Comparison of ENCODE assay signal across 17 cellular contexts in the genomic region with DNA sequence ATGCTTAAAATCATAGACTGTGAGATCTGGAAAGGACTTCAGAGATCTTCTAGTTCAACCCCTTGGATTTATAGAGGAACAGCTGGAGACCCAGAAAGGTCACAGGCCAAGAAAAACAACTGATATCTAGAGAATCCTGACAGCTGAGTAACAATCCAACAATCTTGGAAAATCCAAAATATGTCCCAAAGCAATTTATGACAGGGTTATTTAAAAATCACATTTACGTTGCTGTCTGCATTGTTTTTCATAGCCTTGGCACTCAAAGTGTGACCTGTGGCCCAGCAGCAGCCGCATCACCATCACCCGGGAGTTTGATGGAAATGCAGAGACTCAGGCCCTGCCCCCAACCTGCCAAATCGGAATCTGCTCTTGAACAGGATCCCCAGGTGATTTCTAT.
DNase-seq lines count a peak whose midpoint lies in the region; ATAC-seq and TF ChIP-seq lines count a peak whose summit lies in the region.
"Had no signal": no experiment of that assay in that cellular context is flagged by ENCODE, and none has a peak within 500 bp of the region (broad histone marks: within the 10 kb centered on the region; RNA-seq: fewer than 3 reads in every experiment).

No MANE protein-coding gene starts in this region.

- no peaks in the 10 kb centered on the region for H3K36me3 ChIP-seq in esophagus muscularis mucosa
- H3K36me3 ChIP-seq: esophagus squamous epithelium had no signal

- peak overlapping the region; percentile 4 to 46 (median 36) for H3K27ac ChIP-seq in esophagus muscularis mucosa (replicated peaks in 1 of 4)
- H3K27ac ChIP-seq: parathyroid adenoma had no signal

- no peak for TF ChIP-seq CTCF in esophagus muscularis mucosa (IDR thresholded peaks at IDR 0.05)

- H3K36me3 Mint-ChIP-seq in activated naive CD4-positive, alpha-beta T cell treated with anti-CD3 and anti-CD28 coated beads, Interleukin-2, amount 50 U/mL, for 72 hours = no peaks in the 10 kb centered on the region
- H3K36me3 Mint-ChIP-seq: activated CD4-positive, alpha-beta memory T cell treated with anti-CD3 and anti-CD28 coated beads for 36 hours had no signal

- H3K27ac Mint-ChIP-seq in activated naive CD4-positive, alpha-beta T cell treated with anti-CD3 and anti-CD28 coated beads, Interleukin-2, amount 50 U/mL, for 72 hours = no peak overlapping the region
- H3K27ac Mint-ChIP-seq: activated CD4-positive, alpha-beta memory T cell treated with anti-CD3 and anti-CD28 coated beads for 36 hours; B cell had no signal

- H3K9me3 ChIP-seq in esophagus muscularis mucosa = no peaks in the 10 kb centered on the region
- H3K9me3 ChIP-seq: esophagus squamous epithelium had no signal

- peaks cover 0 to 3% of the 10 kb centered on the region in 2 donors for H3K9me3 Mint-ChIP-seq in activated naive CD4-positive, alpha-beta T cell treated with anti-CD3 and anti-CD28 coated beads, Interleukin-2, amount 50 U/mL, for 72 hours
- H3K9me3 Mint-ChIP-seq: activated CD4-positive, alpha-beta memory T cell treated with anti-CD3 and anti-CD28 coated beads for 36 hours had no signal

- no peak for TF ChIP-seq EP300 in esophagus muscularis mucosa (IDR thresholded peaks at IDR 0.05)

- WGBS in esophagus muscularis mucosa = 75% methylated on average over 3 of the region's 4 CpGs

- intact Hi-C loops in esophagus muscularis mucosa (cut with DNase I) = no loop called here

- H3K27me3 ChIP-seq in esophagus muscularis mucosa = no peaks in the 10 kb centered on the region

- TF ChIP-seq POLR2A in esophagus muscularis mucosa (IDR thresholded peaks at IDR 0.05; ENCODE audit: low read depth) = no peak

- no peak overlapping the region for H3K4me3 ChIP-seq in esophagus muscularis mucosa
- H3K4me3 ChIP-seq: esophagus squamous epithelium had no signal

- ATAC-seq in activated naive CD4-positive, alpha-beta T cell treated with anti-CD3 and anti-CD28 coated beads, Interleukin-2, amount 50 U/mL, for 72 hours = no peak

- peak; percentile 84 for DNase-seq in EL
- no peak for DNase-seq in esophagus muscularis mucosa (ENCODE audit: extremely low spot score)
- DNase-seq in myocyte (ENCODE audit: low read depth) = peak; percentile 65
- no peak for DNase-seq in NCI-H524 treated with DMSO at 0.1 percent for 48 hours (lab: John Stamatoyannopoulos, UW)
- DNase-seq in GM19238 (ENCODE audit: insufficient read length, low spot score) = no peak
- no peak for DNase-seq in activated naive CD4-positive, alpha-beta T cell treated with anti-CD3 and anti-CD28 coated beads, Interleukin-2, amount 50 U/mL, for 72 hours (ENCODE audit: low spot score in 2 of 2)
- DNase-seq in NCI-H1694 (lab: John Stamatoyannopoulos, UW) = no peak
- DNase-seq: activated CD4-positive, alpha-beta memory T cell treated with anti-CD3 and anti-CD28 coated beads for 36 hours; esophagus squamous epithelium; GOT3; KBM-7; midbrain; NCI-H146; NCI-H69 had no signal

- H3K4me1 ChIP-seq in esophagus muscularis mucosa = peaks cover 24 to 57% (median 42%) of the 10 kb centered on the region in 4 donors

TF ChIP-seq in PFSK-1, 5 proteins besides CTCF, POLR2A, EP300 and RAD21:
- TF ChIP-seq SIN3A (IDR thresholded peaks at IDR 0.05; ENCODE audit: borderline replicate concordance, insufficient read depth, low read length) (0 out of 2 replicates have a peak, but pooled peaks have one; percentile 38), POLR2AphosphoS5 (IDR thresholded peaks at IDR 0.05; ENCODE audit: low read depth, low read length) (no peak)

Comparison
In these comparisons a context has a peak if more than half of its experiments do, and no peak if none do; other contexts are left out.
1. DNase-seq: peak in EL (single experiment) and myocyte (single experiment); none in esophagus muscularis mucosa (single experiment), NCI-H524 treated with DMSO at 0.1 percent for 48 hours (single experiment), GM19238 (single experiment), activated naive CD4-positive, alpha-beta T cell treated with anti-CD3 and anti-CD28 coated beads, Interleukin-2, amount 50 U/mL, for 72 hours (0 of 2) and NCI-H1694 (single experiment).